ENCODE assay signal across 8 cellular contexts in the genomic region with DNA sequence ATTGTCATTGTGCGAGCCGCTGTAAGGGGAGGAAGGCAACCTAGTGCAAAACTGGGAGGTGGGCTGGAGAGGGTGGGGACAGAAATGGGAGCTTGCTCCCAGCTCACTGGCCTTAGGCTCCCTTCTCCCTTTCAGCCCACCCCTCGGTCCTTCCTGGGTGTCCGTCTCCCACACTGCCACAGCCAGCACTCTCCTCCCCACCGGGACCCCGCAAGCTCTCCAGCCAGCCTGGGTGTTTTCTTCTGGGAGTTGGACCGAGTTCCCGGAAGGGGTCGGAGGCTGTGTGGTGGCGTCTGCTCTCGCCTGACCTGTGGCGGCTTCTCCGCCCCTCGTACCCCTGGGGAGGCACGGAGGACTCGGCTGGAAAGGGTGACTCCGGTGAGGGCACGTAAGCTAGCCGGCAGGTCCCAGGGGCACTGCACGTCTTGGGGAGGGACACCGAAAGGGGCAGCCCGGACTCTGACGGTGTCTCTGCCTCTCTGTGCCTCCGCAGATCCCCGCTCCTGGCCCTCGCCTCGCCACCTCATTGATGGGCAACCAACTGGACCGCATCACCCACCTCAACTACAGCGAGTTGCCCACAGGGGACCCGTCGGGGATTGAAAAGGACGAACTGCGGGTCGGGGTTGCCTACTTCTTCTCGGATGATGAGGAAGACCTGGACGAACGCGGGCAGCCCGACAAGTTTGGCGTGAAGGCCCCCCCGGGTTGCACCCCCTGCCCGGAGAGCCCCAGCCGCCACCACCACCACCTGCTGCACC. TPM values are rescaled to one million over a fixed set of nuclear protein-coding genes. Genes with fewer than 3 reads are reported as not detected.
DNase-seq lines count a peak whose midpoint lies in the region; ATAC-seq, FAIRE-seq and TF ChIP-seq lines count a peak whose summit lies in the region.

No MANE protein-coding gene starts in this region.

- peak overlapping the region; percentile 4 for H3K4me3 ChIP-seq in AG09309 (ENCODE audit: control insufficient read depth, low read depth, low read length)
- H3K4me3 ChIP-seq in IMR-90 (ENCODE audit: insufficient read depth, low read depth, low read length), result no peak overlapping the region
- H3K4me3 ChIP-seq in esophagus muscularis mucosa, result peak overlapping the region; percentile 60 to 69 (median 62)
- H3K4me3 ChIP-seq in neural cell (ENCODE audit: low read length), result peak overlapping the region; percentile 92

- WGBS in IMR-90 (ENCODE audit: extremely low coverage in 2 of 2, insufficient read length in 1 of 2), 2 experiments, result 5% methylated on average over 17 of the region's 43 CpGs; no CpG with 5 or more reads in 1 of the 2 experiments
- WGBS in esophagus muscularis mucosa, result under 1% methylated on average over 19 of the region's 43 CpGs

- H3K79me1 ChIP-seq in IMR-90 (ENCODE audit: low read depth in 1 of 2, low read length in 2 of 2), result no peaks in the 10 kb centered on the region

- in situ Hi-C loops in IMR-90 (cut with MboI; ENCODE audit: low sequenced_read_pairs), result no loop called here

- H2AK9ac ChIP-seq in IMR-90 (replicated peaks; ENCODE audit: low read depth, low read length, poor library complexity), result no peak overlapping the region

- H3K9ac ChIP-seq in IMR-90 (ENCODE audit: low read depth, low read length) (no peak overlapping the region), neural cell (ENCODE audit: low read length) (peak overlapping the region; percentile 89)

- H3K36me3 ChIP-seq in IMR-90 (ENCODE audit: control insufficient read depth, insufficient read depth, low read length) (no peaks in the 10 kb centered on the region), esophagus muscularis mucosa (no peaks in the 10 kb centered on the region), neural cell (ENCODE audit: insufficient read depth, low read length) (no peaks in the 10 kb centered on the region)

- H2AK5ac ChIP-seq in IMR-90 (ENCODE audit: low read depth, low read length), result no peak overlapping the region

- H3K56ac ChIP-seq in IMR-90 (ENCODE audit: extremely low read depth, insufficient read depth, low read length), result no peak overlapping the region

- H4K20me1 ChIP-seq in IMR-90 (ENCODE audit: insufficient read depth, low read length), result no peaks in the 10 kb centered on the region
- no peaks in the 10 kb centered on the region for H4K20me1 ChIP-seq in neural cell (ENCODE audit: insufficient read depth)

- no peaks in the 10 kb centered on the region for H3F3A ChIP-seq in neural cell (ENCODE audit: insufficient read depth, low read length, poor library complexity, severe bottlenecking)

- no peak overlapping the region for H3K18ac ChIP-seq in IMR-90 (ENCODE audit: low read depth, low read length)

- H3K27me3 ChIP-seq in IMR-90 (ENCODE audit: control insufficient read depth, insufficient read depth, low read length) (peaks cover 25% of the 10 kb centered on the region), esophagus muscularis mucosa (peaks cover 0 to 35% (median 0%) of the 10 kb centered on the region in 4 donors), neural cell (ENCODE audit: insufficient read depth, low read depth, low read length) (peaks cover 4% of the 10 kb centered on the region)

- no peak for TF ChIP-seq POLR2A in IMR-90 (IDR thresholded peaks at IDR 0.05; ENCODE audit: low read depth, low read length)
- no peak for TF ChIP-seq POLR2A in esophagus muscularis mucosa (IDR thresholded peaks at IDR 0.05; ENCODE audit: low read depth)

- no peak for ATAC-seq in IMR-90 (ENCODE audit: low read depth)
- no peak for ATAC-seq in HG02973 (IDR thresholded peaks at IDR 0.05; ENCODE audit: unreplicated experiment)
- ATAC-seq in HG03342 (IDR thresholded peaks at IDR 0.05; ENCODE audit: unreplicated experiment), result no peak
- ATAC-seq in GM21529 (IDR thresholded peaks at IDR 0.05; ENCODE audit: unreplicated experiment), result no peak

- no peak overlapping the region for H4K8ac ChIP-seq in IMR-90 (ENCODE audit: low read depth in 2 of 2, low read length in 2 of 2)

- BruUV-seq in IMR-90 (replicated peaks; lab: Mats Ljungman, UMichigan), result no TSS peak

- dilution Hi-C loops in IMR-90 (cut with HindIII; ENCODE audit: low sequenced_read_pairs, unreplicated experiment), result no loop called here

- no peak overlapping the region for H2BK15ac ChIP-seq in IMR-90 (ENCODE audit: low read depth, low read length)

- TF ChIP-seq CTCF in AG09309 (IDR thresholded peaks at IDR 0.05; ENCODE audit: control insufficient read depth, insufficient read depth, low read depth, low read length, missing control alignments) (no peak), IMR-90 (conservative IDR thresholded peaks at IDR 0.05; ENCODE audit: low read depth, low read length) (no peak), esophagus muscularis mucosa (IDR thresholded peaks at IDR 0.05) (no peak), neural cell (IDR thresholded peaks at IDR 0.05; ENCODE audit: poor library complexity, severe bottlenecking) (no peak), D721Med (IDR thresholded peaks at IDR 0.05; ENCODE audit: insufficient read depth, missing control alignments) (no peak)

- no peak overlapping the region for H2BK120ac ChIP-seq in IMR-90 (ENCODE audit: low read depth, low read length)

- peak overlapping the region; percentile 91 for H2AFZ ChIP-seq in IMR-90 (replicated peaks; ENCODE audit: low read length, poor library complexity)
- peak overlapping the region; percentile 29 for H2AFZ ChIP-seq in neural cell (ENCODE audit: low read depth, low read length)

- H3K4me1 ChIP-seq in IMR-90 (ENCODE audit: control insufficient read depth, insufficient read depth, low read length) (no peaks in the 10 kb centered on the region; the same call in 1 of the 2 replicates), esophagus muscularis mucosa (peaks cover 23 to 54% (median 43%) of the 10 kb centered on the region in 4 donors)

- peaks cover 2% of the 10 kb centered on the region; the same call in 1 of the 2 replicates for H3K9me3 ChIP-seq in IMR-90 (ENCODE audit: control insufficient read depth, insufficient read depth, low read length)
- no peaks in the 10 kb centered on the region for H3K9me3 ChIP-seq in esophagus muscularis mucosa
- no peaks in the 10 kb centered on the region for H3K9me3 ChIP-seq in neural cell (ENCODE audit: low read length)

- peak overlapping the region; percentile 89 for H3K4me2 ChIP-seq in IMR-90 (ENCODE audit: low read depth, low read length)
- peak overlapping the region; percentile 60 for H3K4me2 ChIP-seq in neural cell (ENCODE audit: low read length)

- POLR2A ChIA-PET in IMR-90 (lab: Charles Lee; ENCODE audit: unreplicated experiment), result no interaction called here

- no peak overlapping the region for H3K4ac ChIP-seq in IMR-90 (ENCODE audit: low read depth, low read length)

- H3K9me1 ChIP-seq in IMR-90 (ENCODE audit: insufficient read depth, low read length), result no peaks in the 10 kb centered on the region

- peak overlapping the region; percentile 42; the same call in 1 of the 2 replicates for H3K23ac ChIP-seq in IMR-90 (ENCODE audit: low read depth, low read length)

- H3K9me2 ChIP-seq in neural cell (ENCODE audit: insufficient read depth, low read length), result no peaks in the 10 kb centered on the region

- no peak overlapping the region for H2BK5ac ChIP-seq in IMR-90 (ENCODE audit: low read depth, low read length, poor library complexity, severe bottlenecking)

- H3K27ac ChIP-seq in IMR-90 (ENCODE audit: insufficient read depth, low read length) (no peak overlapping the region), esophagus muscularis mucosa (replicated peaks in 1 of 4) (peak overlapping the region; percentile 81 to 92 (median 88)), neural cell (ENCODE audit: low read length) (peak overlapping the region; percentile 75)

- no peak for TF ChIP-seq EP300 in esophagus muscularis mucosa (IDR thresholded peaks at IDR 0.05)
- TF ChIP-seq EP300 in neural cell (conservative IDR thresholded peaks at IDR 0.05; ENCODE audit: poor library complexity, severe bottlenecking), result no peak

- no peak for TF ChIP-seq RAD21 in IMR-90 (IDR thresholded peaks at IDR 0.05; ENCODE audit: low read length)
- TF ChIP-seq RAD21 in neural cell (conservative IDR thresholded peaks at IDR 0.05), result peak; percentile 8

- no peak for DNase-seq in AG09309 (ENCODE audit: low read depth)
- no peak for DNase-seq in IMR-90
- DNase-seq in esophagus muscularis mucosa (ENCODE audit: extremely low spot score), result no peak
- no peak for DNase-seq in D721Med (ENCODE audit: insufficient read length, low spot score)

- H3K79me2 ChIP-seq in neural cell (replicated peaks; ENCODE audit: insufficient read depth, low read length), result peaks cover 48% of the 10 kb centered on the region

- no peak overlapping the region for H3K14ac ChIP-seq in IMR-90 (replicated peaks; ENCODE audit: low read depth, low read length)

- CTCF ChIA-PET in IMR-90 (lab: Yijun Ruan, JAX), result interaction anchor here (0.6 to 1.8 kb wide), 4 partner anchors 19 to 200 kb away, joined by 4 to 14 read pairs (median 6); no protein-coding TSS in a partner anchor

- no peak overlapping the region for H4K91ac ChIP-seq in IMR-90 (ENCODE audit: insufficient read depth, low read depth, low read length)

- H2BK20ac ChIP-seq in IMR-90 (ENCODE audit: low read depth, low read length), result no peak overlapping the region

- intact Hi-C loops in IMR-90 (cut with micrococcal nuclease), result loop anchor here (5.0 to 10.0 kb wide), 6 partner anchors 121 to 1441 kb away; no protein-coding TSS in a partner anchor
- intact Hi-C loops in esophagus muscularis mucosa (cut with DNase I), result loop anchor here (5.0 to 10.0 kb wide), 2 partner anchors 206 to 411 kb away; no protein-coding TSS in a partner anchor

- no peak for FAIRE-seq in D721Med (lab: Jason Lieb, UNC)

- H4K5ac ChIP-seq in IMR-90 (ENCODE audit: low read depth, low read length), result no peak overlapping the region

TF ChIP-seq in IMR-90, 13 proteins besides CTCF, POLR2A, EP300 and RAD21 (continues in another document):
- TF ChIP-seq MXI1 (IDR thresholded peaks at IDR 0.05; ENCODE audit: borderline replicate concordance, low read depth, low read length), result no peak
- TF ChIP-seq BHLHE40 (IDR thresholded peaks at IDR 0.05; ENCODE audit: low read depth, low read length), result no peak
- TF ChIP-seq CEBPB (IDR thresholded peaks at IDR 0.05; ENCODE audit: low read depth, low read length), result no peak
- TF ChIP-seq MAFK (IDR thresholded peaks at IDR 0.05; ENCODE audit: low read depth, low read length), result no peak

TF ChIP-seq in neural cell, 6 proteins besides CTCF, POLR2A, EP300 and RAD21 (continues in another document):
- no peak for TF ChIP-seq MXI1 (conservative IDR thresholded peaks at IDR 0.05; ENCODE audit: poor library complexity, severe bottlenecking)
- TF ChIP-seq TAF1 (IDR thresholded peaks at IDR 0.05; ENCODE audit: low read depth), result peak; percentile 32
- TF ChIP-seq SMC3 (conservative IDR thresholded peaks at IDR 0.05; ENCODE audit: poor library complexity), result peak; percentile 16

RNA-seq across cellular contexts. Expression of a gene that starts 1.1 kb away (rescaled TPM):
- total RNA-seq in IMR-90 (2012; rRNA removed), result 0.18 and 0.28 TPM in 2 replicates
- 0.40 and 0.60 TPM in 2 replicates for polyA plus RNA-seq in IMR-90 (2012; rRNA removed)
- 0.22 and 0.41 TPM in 2 replicates for polyA plus RNA-seq in IMR-90 (2012; cell fraction: cytosol; rRNA removed)
- polyA plus RNA-seq in IMR-90 (2012; cell fraction: nucleus; rRNA removed; ENCODE audit: low replicate concordance), result 0.53 and 0.85 TPM in 2 replicates
- total RNA-seq in esophagus muscularis mucosa, result 10 to 100 TPM in 3 of 4 donors, 1 to 10 TPM in 1; 5.6 to 12.5 (median 10.7) TPM
- polyA plus RNA-seq in neural cell, result 75.3 and 81.4 TPM in 2 replicates
- 112 and 114 TPM in 2 replicates for polyA minus RNA-seq in neural cell
